In the genomic region with DNA sequence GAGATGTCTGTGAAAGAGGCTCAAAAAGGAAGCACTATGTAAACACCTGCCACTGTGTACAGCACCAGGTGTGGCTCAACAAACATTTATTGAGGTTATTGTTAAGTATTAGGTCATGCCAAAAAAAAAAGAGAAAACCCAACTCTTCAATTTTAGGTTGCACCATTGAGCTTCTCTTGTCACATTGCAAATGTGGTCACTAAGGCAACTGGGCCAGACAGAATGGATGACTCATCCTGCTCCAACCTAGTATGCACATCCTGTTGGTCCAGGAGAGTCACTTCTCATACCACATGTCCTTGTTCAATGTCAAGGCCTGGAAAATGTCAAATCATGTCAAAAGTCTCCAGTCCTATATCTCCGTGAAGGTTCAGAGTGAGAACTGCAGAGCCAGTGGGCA, we compare ENCODE assay signal across 8 cellular contexts. TPM values are rescaled to one million over a fixed set of nuclear protein-coding genes. Genes with fewer than 3 reads are reported as not detected.
DNase-seq lines count a peak whose midpoint lies in the region; ATAC-seq and TF ChIP-seq lines count a peak whose summit lies in the region.

No MANE protein-coding gene starts in this region.

- H3K36me3 ChIP-seq in PC-3 (ENCODE audit: low read depth, low read length), result no peaks in the 10 kb centered on the region
- H3K36me3 ChIP-seq in prostate gland, result no peaks in the 10 kb centered on the region

- no TSS peak for BruUV-seq in PC-3 (replicated peaks; lab: Mats Ljungman, UMichigan)

- no peaks in the 10 kb centered on the region for H4K20me1 ChIP-seq in PC-3 (ENCODE audit: low read length)

- POLR2A ChIA-PET in PC-3 (lab: Charles Lee; ENCODE audit: unreplicated experiment), result interaction anchor here (0.6 kb wide), 2 partner anchors 120 to 186 kb away, joined by 3 to 4 read pairs; partner anchors contain the start of gene HOXB9

- H3F3A ChIP-seq in PC-3 (ENCODE audit: low read length, unreplicated experiment), result no peaks in the 10 kb centered on the region

- peak overlapping the region; percentile 46 for H3K4me3 Mint-ChIP-seq in natural killer cell treated with Interleukin-12 subunit alpha and Interleukin-12 subunit beta and Interleukin-15 and Interleukin-18, amount 100 ng/mL, for 72 hours

- peaks cover 24 to 26% of the 10 kb centered on the region in 2 donors for H3K4me1 Mint-ChIP-seq in natural killer cell treated with Interleukin-12 subunit alpha and Interleukin-12 subunit beta and Interleukin-15 and Interleukin-18, amount 100 ng/mL, for 72 hours (ENCODE audit: low read depth in 2 of 2)

- CTCF ChIA-PET in PC-3 (lab: Charles Lee), result interaction anchor here (0.6 to 1.3 kb wide), 9 partner anchors 9 to 363 kb away, joined by 3 to 10 read pairs (median 4); no protein-coding TSS in a partner anchor

- intact Hi-C loops in PC-3 (cut with micrococcal nuclease), result loop anchor here (1.0 kb wide), 1 partner anchor 8 kb away; no protein-coding TSS in a partner anchor
- intact Hi-C loops in prostate gland (cut with DNase I), result no loop called here

- no peaks in the 10 kb centered on the region for H3K9me2 ChIP-seq in PC-3 (replicated peaks; ENCODE audit: low read length)

- no peaks in the 10 kb centered on the region for H3K27me3 ChIP-seq in PC-3 (ENCODE audit: low read length)
- no peaks in the 10 kb centered on the region for H3K27me3 ChIP-seq in prostate gland (replicated peaks; ENCODE audit: insufficient read depth)

- no peak overlapping the region for H2AFZ ChIP-seq in PC-3 (ENCODE audit: low read length)

- H3K27ac ChIP-seq in PC-3 (ENCODE audit: low read length) (peak overlapping the region; percentile 88), prostate gland (no peak overlapping the region)

- no peaks in the 10 kb centered on the region for H3K9me3 ChIP-seq in PC-3 (ENCODE audit: low read length)
- H3K9me3 ChIP-seq in prostate gland, result no peaks in the 10 kb centered on the region

- peak overlapping the region; percentile 63 for H3K4me2 ChIP-seq in PC-3 (ENCODE audit: low read length)

- peak overlapping the region; percentile 54; the same call in 1 of the 2 replicates for H3K9ac ChIP-seq in PC-3 (ENCODE audit: low read length)

- peaks cover 0 to 7% of the 10 kb centered on the region in 2 donors for H3K27me3 Mint-ChIP-seq in natural killer cell treated with Interleukin-12 subunit alpha and Interleukin-12 subunit beta and Interleukin-15 and Interleukin-18, amount 100 ng/mL, for 72 hours

- TF ChIP-seq CTCF in PC-3 (conservative IDR thresholded peaks at IDR 0.05; ENCODE audit: low read depth, low read length), result no peak
- no peak for TF ChIP-seq CTCF in prostate gland (IDR thresholded peaks at IDR 0.05)

- peak; percentile 93 for DNase-seq in DMS153 treated with DMSO at 0.1 percent for 48 hours (lab: John Stamatoyannopoulos, UW; ENCODE audit: unreplicated experiment)
- DNase-seq in PC-3, result peak; percentile 99
- DNase-seq in astrocyte of the hippocampus (ENCODE audit: low read depth, low spot score), result peak; percentile 78
- peak; percentile 71 for DNase-seq in natural killer cell treated with Interleukin-12 subunit alpha and Interleukin-12 subunit beta and Interleukin-15 and Interleukin-18, amount 100 ng/mL, for 72 hours (ENCODE audit: low spot score)
- DNase-seq in prostate gland (ENCODE audit: low spot score), result no peak

- no peaks in the 10 kb centered on the region for H3K79me2 ChIP-seq in PC-3 (ENCODE audit: low read length)

- WGBS in prostate gland, result 80% methylated on average over 1 of the region's 1 CpG

- peaks cover 41% of the 10 kb centered on the region for H3K4me1 ChIP-seq in PC-3 (ENCODE audit: insufficient read depth, low read length)
- H3K4me1 ChIP-seq in prostate gland (replicated peaks), result no peaks in the 10 kb centered on the region

- H3K36me3 Mint-ChIP-seq in natural killer cell treated with Interleukin-12 subunit alpha and Interleukin-12 subunit beta and Interleukin-15 and Interleukin-18, amount 100 ng/mL, for 72 hours, result no peaks in the 10 kb centered on the region

- TF ChIP-seq POLR2A in prostate gland (IDR thresholded peaks at IDR 0.05), result no peak

- peak overlapping the region; percentile 76 to 77 for H3K27ac Mint-ChIP-seq in natural killer cell treated with Interleukin-12 subunit alpha and Interleukin-12 subunit beta and Interleukin-15 and Interleukin-18, amount 100 ng/mL, for 72 hours

- H3K4me3 ChIP-seq in PC-3 (ENCODE audit: low read length), result no peak overlapping the region
- no peak overlapping the region for H3K4me3 ChIP-seq in prostate gland

- no peaks in the 10 kb centered on the region for H3K9me3 Mint-ChIP-seq in natural killer cell treated with Interleukin-12 subunit alpha and Interleukin-12 subunit beta and Interleukin-15 and Interleukin-18, amount 100 ng/mL, for 72 hours

- ATAC-seq in GM19452 (IDR thresholded peaks at IDR 0.05; ENCODE audit: unreplicated experiment) (peak; percentile 88), HG03460 (IDR thresholded peaks at IDR 0.05; ENCODE audit: unreplicated experiment) (peak; percentile 82), PC-3 (peak; percentile 97), HG02642 (IDR thresholded peaks at IDR 0.05; ENCODE audit: poor library complexity, unreplicated experiment) (no peak)
- ATAC-seq in natural killer cell treated with Interleukin-12 subunit alpha and Interleukin-12 subunit beta and Interleukin-15 and Interleukin-18, amount 100 ng/mL, for 72 hours, result peak; percentile 98 to 99

RNA-seq across cellular contexts. Expression of gene HOXB1, which starts 25.0 kb away (rescaled TPM):
- total RNA-seq in PC-3 (2014; rRNA removed), result not detected in 2 replicates
- total RNA-seq in natural killer cell treated with Interleukin-12 subunit alpha and Interleukin-12 subunit beta and Interleukin-15 and Interleukin-18, amount 100 ng/mL, for 72 hours, result not detected
- not detected for total RNA-seq in prostate gland

RNA-seq across cellular contexts. Expression of gene HOXB2, which starts 39.1 kb away (rescaled TPM):
- total RNA-seq in PC-3 (2014; rRNA removed) (1.1 TPM in 1 of 2 replicates, not detected in the other), prostate gland (1 to 10 TPM; 4.1 to 9.5 TPM)
- total RNA-seq in natural killer cell treated with Interleukin-12 subunit alpha and Interleukin-12 subunit beta and Interleukin-15 and Interleukin-18, amount 100 ng/mL, for 72 hours, result 10 to 100 TPM; 20.8 to 30.0 TPM
